2 cellular contexts compared by ENCODE assay signal in the genomic region with DNA sequence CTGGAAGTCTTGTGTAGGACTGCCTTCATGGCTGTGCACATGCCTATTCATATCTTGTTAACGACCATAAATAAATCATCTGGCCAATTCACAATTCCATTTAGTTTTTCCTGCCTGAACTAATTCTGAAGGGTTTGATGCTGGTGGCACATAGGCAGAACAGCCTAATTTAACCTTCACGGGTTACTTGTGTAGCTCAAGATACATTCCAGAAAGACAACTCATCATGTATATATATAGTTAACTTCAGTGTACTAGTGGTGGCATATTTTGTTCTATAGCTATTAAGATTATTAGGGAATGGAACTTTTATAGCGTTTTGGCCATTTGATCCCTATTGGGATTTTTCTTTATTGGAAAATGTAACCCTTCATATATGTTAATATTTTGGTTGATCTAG.
TF ChIP-seq lines count a peak whose summit lies in the region.

No MANE protein-coding gene starts in this region.

TF ChIP-seq in IMR-90, 13 proteins besides CTCF, POLR2A, EP300 and RAD21:
- TF ChIP-seq CHD1 (IDR thresholded peaks at IDR 0.05; ENCODE audit: low read depth, low read length) (no peak), MAZ (IDR thresholded peaks at IDR 0.05; ENCODE audit: borderline replicate concordance, low read depth, low read length) (no peak), SMC3 (IDR thresholded peaks at IDR 0.05; ENCODE audit: low read depth, low read length) (no peak), RFX5 (IDR thresholded peaks at IDR 0.05; ENCODE audit: low read depth, low read length) (no peak), MXI1 (IDR thresholded peaks at IDR 0.05; ENCODE audit: borderline replicate concordance, low read depth, low read length) (no peak), RCOR1 (IDR thresholded peaks at IDR 0.05; ENCODE audit: insufficient replicate concordance, low read length) (no peak), NFE2L2 (IDR thresholded peaks at IDR 0.05; ENCODE audit: low read depth, low read length) (no peak)
TF ChIP-seq in IMR-90: peak in this region for 0.

TF ChIP-seq in H1, 55 proteins besides CTCF, POLR2A, EP300 and RAD21:
- no peak for TF ChIP-seq CHD1 (IDR thresholded peaks at IDR 0.05; ENCODE audit: low read depth, low read length)
- TF ChIP-seq NANOG (IDR thresholded peaks at IDR 0.05; ENCODE audit: insufficient read depth, low read depth, low read length, poor library complexity, severe bottlenecking) = no peak
- no peak for TF ChIP-seq ASH2L (IDR thresholded peaks at IDR 0.05; ENCODE audit: low read length)
- TF ChIP-seq HDAC2 (IDR thresholded peaks at IDR 0.05; ENCODE audit: borderline replicate concordance in 1 of 2, low read depth in 2 of 2, low read length in 2 of 2) = no peak
- TF ChIP-seq, protein P1, sequence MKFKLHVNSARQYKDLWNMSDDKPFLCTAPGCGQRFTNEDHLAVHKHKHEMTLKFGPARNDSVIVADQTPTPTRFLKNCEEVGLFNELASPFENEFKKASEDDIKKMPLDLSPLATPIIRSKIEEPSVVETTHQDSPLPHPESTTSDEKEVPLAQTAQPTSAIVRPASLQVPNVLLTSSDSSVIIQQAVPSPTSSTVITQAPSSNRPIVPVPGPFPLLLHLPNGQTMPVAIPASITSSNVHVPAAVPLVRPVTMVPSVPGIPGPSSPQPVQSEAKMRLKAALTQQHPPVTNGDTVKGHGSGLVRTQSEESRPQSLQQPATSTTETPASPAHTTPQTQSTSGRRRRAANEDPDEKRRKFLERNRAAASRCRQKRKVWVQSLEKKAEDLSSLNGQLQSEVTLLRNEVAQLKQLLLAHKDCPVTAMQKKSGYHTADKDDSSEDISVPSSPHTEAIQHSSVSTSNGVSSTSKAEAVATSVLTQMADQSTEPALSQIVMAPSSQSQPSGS (IDR thresholded peaks at IDR 0.05; ENCODE audit: low read length) = no peak
- TF ChIP-seq KDM1A (IDR thresholded peaks at IDR 0.05; ENCODE audit: borderline replicate concordance, low read length) = no peak
- TF ChIP-seq TEAD4 (IDR thresholded peaks at IDR 0.05; ENCODE audit: low read depth, low read length) = no peak
- TF ChIP-seq TAF7 (optimal IDR thresholded peaks at IDR 0.05; ENCODE audit: borderline replicate concordance, low read depth, low read length) = no peak
- TF ChIP-seq BCL11A (IDR thresholded peaks at IDR 0.05; ENCODE audit: low read depth in 2 of 2, low read length in 2 of 2) = no peak
- TF ChIP-seq ZNF274 (IDR thresholded peaks at IDR 0.05; ENCODE audit: borderline replicate concordance, extremely low read depth, low read length) = no peak
TF ChIP-seq in H1: peak in this region for 0.
